23 cellular contexts compared by ENCODE assay signal in the genomic region with DNA sequence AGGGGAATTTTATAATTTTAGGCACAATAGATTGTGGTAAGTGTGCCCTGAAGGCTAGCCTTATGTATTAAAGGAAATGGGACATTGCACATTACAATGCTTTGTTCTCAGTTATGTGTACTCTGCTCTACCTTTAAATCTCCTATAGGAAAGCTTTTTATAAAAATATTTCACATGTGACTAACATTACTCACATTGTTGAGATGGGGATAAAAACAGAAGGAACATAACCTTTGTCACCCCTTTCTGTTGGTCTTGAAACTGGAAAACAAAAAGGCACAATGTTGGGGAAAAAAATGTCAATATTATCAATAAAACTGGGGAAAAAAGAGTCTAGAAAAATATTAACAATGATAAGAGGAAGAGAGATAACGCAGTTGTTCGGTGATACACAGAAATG. TPM values are rescaled to one million over a fixed set of nuclear protein-coding genes. Genes with fewer than 3 reads are reported as not detected.
DNase-seq lines count a peak whose midpoint lies in the region; ATAC-seq, FAIRE-seq and TF ChIP-seq lines count a peak whose summit lies in the region.
"Had no signal": no experiment of that assay in that cellular context is flagged by ENCODE, and none has a peak within 500 bp of the region (broad histone marks: within the 10 kb centered on the region; RNA-seq: fewer than 3 reads in every experiment).

No MANE protein-coding gene starts in this region.

- peak overlapping the region; percentile 38; the same call in 1 of the 3 replicates for H3K4me2 ChIP-seq in A549
- H3K4me2 ChIP-seq: KMS-11 had no signal

- CTCF ChIA-PET in A549 (lab: Yijun Ruan, JAX): no interaction called here

- no peak for TF ChIP-seq RAD21 in A549 (conservative IDR thresholded peaks at IDR 0.05 in 1 of 2, IDR thresholded peaks at IDR 0.05 in 1 of 2)

- TF ChIP-seq POLR2A in A549 (IDR thresholded peaks at IDR 0.05; ENCODE audit: low read length): no peak

- no peaks in the 10 kb centered on the region for H3K9me3 ChIP-seq in A549
- H3K9me3 ChIP-seq: adrenal gland, esophagus muscularis mucosa, left ventricle myocardium inferior, sigmoid colon, transverse colon had no signal

- H3K27ac Mint-ChIP-seq in T-helper 1 cell treated with Interleukin-12 subunit alpha and Interleukin-12 subunit beta and Interleukin-4 antibody, amounts not matched to agents 30 μg/mL and 1 μg/mL, for 36 hours: peak overlapping the region; percentile 8
- H3K27ac Mint-ChIP-seq in activated naive CD8-positive, alpha-beta T cell: peak overlapping the region; percentile 81
- H3K27ac Mint-ChIP-seq in immature natural killer cell: peak overlapping the region; percentile 64 to 88 (median 80)

- ATAC-seq in A549 (no peak), GM21717 (IDR thresholded peaks at IDR 0.05; ENCODE audit: unreplicated experiment) (no peak), HG02938 (IDR thresholded peaks at IDR 0.05; ENCODE audit: unreplicated experiment) (no peak)

- no peak overlapping the region for H3K4me3 Mint-ChIP-seq in T-helper 1 cell treated with Interleukin-12 subunit alpha and Interleukin-12 subunit beta and Interleukin-4 antibody, amounts not matched to agents 30 μg/mL and 1 μg/mL, for 36 hours
- no peak overlapping the region for H3K4me3 Mint-ChIP-seq in activated naive CD8-positive, alpha-beta T cell
- no peak overlapping the region for H3K4me3 Mint-ChIP-seq in immature natural killer cell
- H3K4me3 Mint-ChIP-seq: CD4-positive, alpha-beta T cell had no signal

- no peak for FAIRE-seq in A549 (lab: Jason Lieb, UNC)
- FAIRE-seq: colon, frontal cortex had no signal

- TF ChIP-seq CTCF in A549 (IDR thresholded peaks at IDR 0.05): no peak

- no peak overlapping the region for H3K4me3 ChIP-seq in A549
- H3K4me3 ChIP-seq: left ventricle myocardium inferior, sigmoid colon, transverse colon had no signal

- H3K36me3 Mint-ChIP-seq in T-helper 1 cell treated with Interleukin-12 subunit alpha and Interleukin-12 subunit beta and Interleukin-4 antibody, amounts not matched to agents 30 μg/mL and 1 μg/mL, for 36 hours (ENCODE audit: low read depth): peaks cover 66% of the 10 kb centered on the region
- peaks cover 11% of the 10 kb centered on the region for H3K36me3 Mint-ChIP-seq in activated naive CD8-positive, alpha-beta T cell
- peaks cover 15 to 51% (median 20%) of the 10 kb centered on the region in 3 donors for H3K36me3 Mint-ChIP-seq in immature natural killer cell

- no peaks in the 10 kb centered on the region for H3K27me3 Mint-ChIP-seq in T-helper 1 cell treated with Interleukin-12 subunit alpha and Interleukin-12 subunit beta and Interleukin-4 antibody, amounts not matched to agents 30 μg/mL and 1 μg/mL, for 36 hours (ENCODE audit: low read depth)
- H3K27me3 Mint-ChIP-seq in activated naive CD8-positive, alpha-beta T cell: no peaks in the 10 kb centered on the region
- peaks cover 0 to 12% (median 9%) of the 10 kb centered on the region in 3 donors for H3K27me3 Mint-ChIP-seq in immature natural killer cell (ENCODE audit: low read depth in 3 of 3)
- H3K27me3 Mint-ChIP-seq: CD4-positive, alpha-beta T cell had no signal

- TF ChIP-seq EP300 in A549 (IDR thresholded peaks at IDR 0.05): no peak

- DNase-seq in T-helper 1 cell: no peak
- DNase-seq in A549 (ENCODE audit: low read depth in 1 of 2, low spot score in 1 of 2): no peak
- no peak for DNase-seq in immature natural killer cell
- DNase-seq in stimulated activated naive CD4-positive, alpha-beta T cell (lab: John Stamatoyannopoulos, UW): no peak
- DNase-seq: activated CD8-positive, alpha-beta memory T cell treated with anti-CD3 and anti-CD28 coated beads for 24 hours; activated T-cell treated with anti-CD3 and anti-CD28 coated beads, Interleukin-2, amount 50 U/mL, for 48 hours; left ventricle myocardium inferior; NCI-H1417 treated with DMSO at 0.1 percent for 48 hours; sigmoid colon; T1000; transverse colon had no signal

- H3K9me3 Mint-ChIP-seq in T-helper 1 cell treated with Interleukin-12 subunit alpha and Interleukin-12 subunit beta and Interleukin-4 antibody, amounts not matched to agents 30 μg/mL and 1 μg/mL, for 36 hours: no peaks in the 10 kb centered on the region
- no peaks in the 10 kb centered on the region for H3K9me3 Mint-ChIP-seq in activated naive CD8-positive, alpha-beta T cell (ENCODE audit: low read depth)
- no peaks in the 10 kb centered on the region for H3K9me3 Mint-ChIP-seq in immature natural killer cell
- H3K9me3 Mint-ChIP-seq: CD4-positive, alpha-beta T cell had no signal

- POLR2A ChIA-PET in A549 (lab: Yijun Ruan, JAX): no interaction called here

- WGBS in A549 (ENCODE audit: missing lambda C conversion rate): 80% methylated on average over 2 of the region's 2 CpGs

- H3K27ac ChIP-seq in A549: peak overlapping the region; percentile 57 to 81; a peak in 4 of 6 replicates
- H3K27ac ChIP-seq: 22Rv1, adrenal gland, brain microvascular endothelial cell, esophagus muscularis mucosa, KMS-11, left ventricle myocardium inferior, sigmoid colon, transverse colon had no signal

- peaks cover 44% of the 10 kb centered on the region for H3K4me1 Mint-ChIP-seq in T-helper 1 cell treated with Interleukin-12 subunit alpha and Interleukin-12 subunit beta and Interleukin-4 antibody, amounts not matched to agents 30 μg/mL and 1 μg/mL, for 36 hours (ENCODE audit: low read depth)
- H3K4me1 Mint-ChIP-seq in activated naive CD8-positive, alpha-beta T cell (ENCODE audit: low read depth): peaks cover 37% of the 10 kb centered on the region
- peaks cover 38 to 46% of the 10 kb centered on the region in 2 donors for H3K4me1 Mint-ChIP-seq in immature natural killer cell

- H3K4me1 ChIP-seq in A549: peaks cover 36% of the 10 kb centered on the region
- H3K4me1 ChIP-seq: sigmoid colon had no signal

TF ChIP-seq in A549, 52 proteins besides CTCF, POLR2A, EP300 and RAD21:
- no peak for TF ChIP-seq HOXA7 (CRISPR knock-in tag; IDR thresholded peaks at IDR 0.05)
- TF ChIP-seq, protein P1, sequence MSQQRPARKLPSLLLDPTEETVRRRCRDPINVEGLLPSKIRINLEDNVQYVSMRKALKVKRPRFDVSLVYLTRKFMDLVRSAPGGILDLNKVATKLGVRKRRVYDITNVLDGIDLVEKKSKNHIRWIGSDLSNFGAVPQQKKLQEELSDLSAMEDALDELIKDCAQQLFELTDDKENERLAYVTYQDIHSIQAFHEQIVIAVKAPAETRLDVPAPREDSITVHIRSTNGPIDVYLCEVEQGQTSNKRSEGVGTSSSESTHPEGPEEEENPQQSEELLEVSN (IDR thresholded peaks at IDR 0.05; ENCODE audit: borderline replicate concordance, low read depth): no peak

RNA-seq across cellular contexts. Expression of a gene that starts 17.3 kb away (rescaled TPM):
- polyA plus RNA-seq in A549 (2011; rRNA removed) (167 and 182 TPM in 2 replicates), A549 (2017; fragmentation: RNase III; extraction: RNeasy Plus Mini Kit Qiagen cat#74134 plus additional on column Dnase treatment) (104 to 107 TPM (median 105 TPM) in 3 replicates), immature natural killer cell (100 to 1,000 TPM in 1 of 3 donors, 10 to 100 TPM in 2; 79.4 to 121 (median 99.4) TPM)
- polyA plus RNA-seq in A549 (2012; cell fraction: cytosol; rRNA removed): 48.3 and 55.8 TPM in 2 replicates
- 55.1 and 61.8 TPM in 2 replicates for polyA plus RNA-seq in A549 (2012; cell fraction: nucleus; rRNA removed)
- 169 and 178 TPM in 2 replicates for polyA minus RNA-seq in A549 (2011; rRNA and poly(A)+ RNA removed)

Comparison
In these comparisons a context has a peak if more than half of its experiments do, and no peak if none do; other contexts are left out.
1. H3K27ac Mint-ChIP-seq: peak in every context shown above with its lines; median percentile 81 in activated naive CD8-positive, alpha-beta T cell; 80 in immature natural killer cell; 8 in T-helper 1 cell treated with Interleukin-12 subunit alpha and Interleukin-12 subunit beta and Interleukin-4 antibody, amounts not matched to agents 30 μg/mL and 1 μg/mL, for 36 hours.